In genomic region chr6:136736281-136736960, GRCh38 we compare ENCODE assay signal across 1 cellular context.
TF ChIP-seq lines count a peak whose summit lies in the region.

No MANE protein-coding gene starts in this region.

TF ChIP-seq in IMR-90, 13 proteins besides CTCF, POLR2A, EP300 and RAD21:
- TF ChIP-seq MAZ (IDR thresholded peaks at IDR 0.05; ENCODE audit: borderline replicate concordance, low read depth, low read length): no peak
